ENCODE assay signal across 18 cellular contexts in the genomic region with DNA sequence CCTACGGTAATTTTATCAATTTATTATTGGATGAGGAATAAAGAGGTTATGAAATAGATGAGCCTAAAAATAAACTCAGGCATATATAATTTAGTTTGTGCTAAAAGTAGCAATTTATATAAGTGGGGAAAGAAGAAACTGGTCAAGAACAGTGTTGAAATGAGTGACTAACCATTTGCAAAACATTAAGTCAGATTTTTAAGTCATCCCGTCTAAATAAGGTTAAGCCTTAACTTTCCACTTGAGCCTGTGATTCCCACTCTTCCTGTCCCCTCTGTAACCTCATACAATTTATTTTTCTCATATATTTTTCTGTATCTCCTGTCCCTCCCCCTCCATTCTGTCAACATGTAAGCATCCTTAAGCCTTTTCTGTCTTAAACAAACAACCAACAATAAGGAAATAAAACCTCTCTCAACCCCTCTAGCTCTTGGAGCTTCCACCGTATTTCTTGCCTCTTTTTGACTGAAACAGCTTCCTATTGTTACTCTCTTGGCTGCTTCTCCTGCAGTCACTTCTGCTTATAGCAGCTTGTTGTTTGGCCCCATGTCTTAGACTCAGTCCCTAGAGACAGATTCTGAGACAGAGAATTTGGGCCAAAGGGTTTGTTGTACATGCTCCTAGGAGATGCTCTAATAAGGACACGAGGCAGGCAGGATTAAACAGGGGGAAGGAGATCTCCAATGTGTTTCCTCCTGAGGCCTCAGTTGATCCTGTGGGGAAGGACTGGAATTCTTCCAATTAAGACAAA.
DNase-seq lines count a peak whose midpoint lies in the region; TF ChIP-seq lines count a peak whose summit lies in the region.
"Had no signal": no experiment of that assay in that cellular context is flagged by ENCODE, and none has a peak within 500 bp of the region (broad histone marks: within the 10 kb centered on the region; RNA-seq: fewer than 3 reads in every experiment).

No MANE protein-coding gene starts in this region.

- intact Hi-C loops in activated CD4-positive, alpha-beta memory T cell treated with anti-CD3 and anti-CD28 coated beads for 36 hours (cut with micrococcal nuclease): no loop called here

- H3K36me3 ChIP-seq in ACC112 (ENCODE audit: insufficient read depth, low read length): no peaks in the 10 kb centered on the region
- H3K36me3 ChIP-seq: Peyer's patch had no signal

- no peak for TF ChIP-seq CTCF in fibroblast of mammary gland (conservative IDR thresholded peaks at IDR 0.05; ENCODE audit: control insufficient read depth, insufficient read depth, low read depth, low read length)
- no peak for TF ChIP-seq CTCF in mesothelial cell of epicardium (IDR thresholded peaks at IDR 0.05; ENCODE audit: unreplicated experiment)

- no peak overlapping the region for H3K4me3 ChIP-seq in ACC112 (ENCODE audit: low read depth, low read length)
- no peak overlapping the region for H3K4me3 ChIP-seq in fibroblast of mammary gland (ENCODE audit: control insufficient read depth, low read depth, low read length)
- H3K4me3 ChIP-seq: Peyer's patch had no signal

- H3K27ac Mint-ChIP-seq in mesothelial cell of epicardium: peak overlapping the region; percentile 7
- no peak overlapping the region for H3K27ac Mint-ChIP-seq in activated CD4-positive, alpha-beta memory T cell treated with anti-CD3 and anti-CD28 coated beads for 36 hours
- H3K27ac Mint-ChIP-seq: activated CD8-positive, alpha-beta memory T cell treated with anti-CD3 and anti-CD28 coated beads, Interleukin-2, amount 10 ng/mL, durations not matched to agents 7 days and 5 days; CD8-positive, alpha-beta memory T cell had no signal

- no peak overlapping the region for H2AFZ ChIP-seq in ACC112 (ENCODE audit: low read length, unreplicated experiment)

- H3K4me3 Mint-ChIP-seq in mesothelial cell of epicardium: no peak overlapping the region
- H3K4me3 Mint-ChIP-seq in activated CD4-positive, alpha-beta memory T cell treated with anti-CD3 and anti-CD28 coated beads for 36 hours: no peak overlapping the region
- H3K4me3 Mint-ChIP-seq: activated CD8-positive, alpha-beta memory T cell treated with anti-CD3 and anti-CD28 coated beads, Interleukin-2, amount 10 ng/mL, durations not matched to agents 7 days and 5 days; CD8-positive, alpha-beta memory T cell had no signal

- no peaks in the 10 kb centered on the region for H3K9me3 Mint-ChIP-seq in mesothelial cell of epicardium
- peaks cover 6% of the 10 kb centered on the region for H3K9me3 Mint-ChIP-seq in activated CD4-positive, alpha-beta memory T cell treated with anti-CD3 and anti-CD28 coated beads for 36 hours

- peak overlapping the region; percentile 56 for H3K27ac ChIP-seq in ACC112 (ENCODE audit: low read depth, low read length)

- H3K79me2 ChIP-seq in ACC112 (ENCODE audit: control insufficient read depth, insufficient read depth, low read length, unreplicated experiment): no peaks in the 10 kb centered on the region

- CTCF ChIA-PET in activated CD4-positive, alpha-beta memory T cell treated with anti-CD3 and anti-CD28 coated beads for 36 hours (lab: Charles Lee): no interaction called here

- H3K27me3 ChIP-seq in ACC112 (ENCODE audit: insufficient read depth, low read length): no peaks in the 10 kb centered on the region
- H3K27me3 ChIP-seq: Peyer's patch had no signal

- H3K4me1 ChIP-seq in ACC112 (ENCODE audit: control insufficient read depth, insufficient read depth, low read length, unreplicated experiment): peaks cover 16% of the 10 kb centered on the region
- H3K4me1 ChIP-seq: Peyer's patch had no signal

- no peaks in the 10 kb centered on the region for H3K27me3 Mint-ChIP-seq in mesothelial cell of epicardium (ENCODE audit: low read depth)
- no peaks in the 10 kb centered on the region for H3K27me3 Mint-ChIP-seq in activated CD4-positive, alpha-beta memory T cell treated with anti-CD3 and anti-CD28 coated beads for 36 hours
- H3K27me3 Mint-ChIP-seq: activated CD8-positive, alpha-beta memory T cell treated with anti-CD3 and anti-CD28 coated beads, Interleukin-2, amount 10 ng/mL, durations not matched to agents 7 days and 5 days had no signal

- peaks cover 6% of the 10 kb centered on the region for H3K4me1 Mint-ChIP-seq in mesothelial cell of epicardium
- no peaks in the 10 kb centered on the region for H3K4me1 Mint-ChIP-seq in activated CD4-positive, alpha-beta memory T cell treated with anti-CD3 and anti-CD28 coated beads for 36 hours (ENCODE audit: low read depth)
- H3K4me1 Mint-ChIP-seq: activated CD8-positive, alpha-beta memory T cell treated with anti-CD3 and anti-CD28 coated beads, Interleukin-2, amount 10 ng/mL, durations not matched to agents 7 days and 5 days; CD8-positive, alpha-beta memory T cell had no signal

- peak; percentile 33 to 83 for DNase-seq in NOMO-1 (lab: John Stamatoyannopoulos, UW; ENCODE audit: unreplicated experiment in 2 of 2)
- DNase-seq in fibroblast of mammary gland (ENCODE audit: low read depth): peak; percentile 55
- DNase-seq in mesothelial cell of epicardium (ENCODE audit: low spot score in 2 of 2, unreplicated experiment in 2 of 2): no peak
- DNase-seq in activated CD8-positive, alpha-beta memory T cell treated with anti-CD3 and anti-CD28 coated beads, Interleukin-2, amount 50 U/mL, for 4 hours: no peak
- no peak for DNase-seq in cerebellum (ENCODE audit: low spot score)
- DNase-seq in activated CD4-positive, alpha-beta memory T cell treated with anti-CD3 and anti-CD28 coated beads for 36 hours: no peak
- no peak for DNase-seq in SK-N-DZ (ENCODE audit: low spot score)
- DNase-seq: activated CD8-positive, alpha-beta memory T cell treated with anti-CD3 and anti-CD28 coated beads, Interleukin-2, amount 10 ng/mL, durations not matched to agents 7 days and 5 days; activated naive CD4-positive, alpha-beta T cell treated with Interleukin-2 at 50 U/mL for 16 hours; CD8-positive, alpha-beta memory T cell; effector CD4-positive, alpha-beta T cell; GOT3; NCI-H1436 treated with DMSO at 0.1 percent for 48 hours; nucleus accumbens; Peyer's patch; stimulated activated naive CD4-positive, alpha-beta T cell; SW 1271 had no signal

- POLR2A ChIA-PET in activated CD4-positive, alpha-beta memory T cell treated with anti-CD3 and anti-CD28 coated beads for 36 hours (lab: Charles Lee): no interaction called here

- H3K36me3 Mint-ChIP-seq in mesothelial cell of epicardium: no peaks in the 10 kb centered on the region
- H3K36me3 Mint-ChIP-seq in activated CD4-positive, alpha-beta memory T cell treated with anti-CD3 and anti-CD28 coated beads for 36 hours: no peaks in the 10 kb centered on the region
- H3K36me3 Mint-ChIP-seq: activated CD8-positive, alpha-beta memory T cell treated with anti-CD3 and anti-CD28 coated beads, Interleukin-2, amount 10 ng/mL, durations not matched to agents 7 days and 5 days; CD8-positive, alpha-beta memory T cell had no signal

Comparison
In these comparisons a context has a peak if more than half of its experiments do, and no peak if none do; other contexts are left out.
1. DNase-seq: peak in NOMO-1 (2 of 2) and fibroblast of mammary gland (single experiment); none in mesothelial cell of epicardium (0 of 2), activated CD8-positive, alpha-beta memory T cell treated with anti-CD3 and anti-CD28 coated beads, Interleukin-2, amount 50 U/mL, for 4 hours (single experiment), cerebellum (single experiment), activated CD4-positive, alpha-beta memory T cell treated with anti-CD3 and anti-CD28 coated beads for 36 hours (single experiment) and SK-N-DZ (single experiment).